16 cellular contexts compared by ENCODE assay signal in genomic region chr1:102833171-102833570, GRCh38.
"Had no signal": no experiment of that assay in that cellular context is flagged by ENCODE, and none has a peak within 500 bp of the region (broad histone marks: within the 10 kb centered on the region; RNA-seq: fewer than 3 reads in every experiment).

No MANE protein-coding gene starts in this region.

- H3K4me3 ChIP-seq: dorsolateral prefrontal cortex had no signal

- FAIRE-seq: islet of Langerhans had no signal

- H3K27ac ChIP-seq: dorsolateral prefrontal cortex, neutrophil, parathyroid adenoma had no signal

- H3K4me1 ChIP-seq: parathyroid adenoma had no signal

- ATAC-seq: activated CD8-positive, alpha-beta T cell treated with anti-CD3 and anti-CD28 coated beads, Interleukin-2, amount 10 ng/mL, durations not matched to agents 7 days and 5 days; activated naive CD4-positive, alpha-beta T cell treated with anti-CD3 and anti-CD28 coated beads, Interleukin-2, amount 50 U/mL, for 72 hours; naive thymus-derived CD8-positive, alpha-beta T cell; stimulated activated effector memory CD8-positive, alpha-beta T cell treated with anti-CD3 and anti-CD28 coated beads, Interleukin-12 subunit alpha, Interleukin-12 subunit beta, amount 100 ng/mL, for 72 hours had no signal

- H3K27me3 ChIP-seq: dorsolateral prefrontal cortex, neutrophil had no signal

- DNase-seq: activated CD4-positive, alpha-beta T cell treated with anti-CD3 and anti-CD28 coated beads, Interleukin-2, amount 10 ng/mL, durations not matched to agents 24 days and 14 days; activated CD4-positive, CD25-positive, alpha-beta regulatory T cell; activated CD8-positive, alpha-beta memory T cell treated with anti-CD3 and anti-CD28 coated beads, Interleukin-2, amount 50 U/mL, for 4 hours; activated CD8-positive, alpha-beta T cell treated with anti-CD3 and anti-CD28 coated beads, Interleukin-2, amount 10 ng/mL, durations not matched to agents 7 days and 5 days; activated gamma-delta T cell; activated T-cell treated with anti-CD3 and anti-CD28 coated beads, Interleukin-2, amount 50 U/mL, for 48 hours; dorsolateral prefrontal cortex; endodermal cell; erythroblast; naive thymus-derived CD8-positive, alpha-beta T cell; stimulated activated CD4-positive, alpha-beta T cell treated with anti-CD3 and anti-CD28 coated beads, Interleukin-2, amount 100 ng/mL, for 24 hours had no signal
